In genomic region chr5:124343451-124343867, GRCh38 we compare ENCODE assay signal across 1 cellular context.
TF ChIP-seq lines count a peak whose summit lies in the region.

No MANE protein-coding gene starts in this region.

TF ChIP-seq in SK-N-SH treated with all-trans-retinoic acid at 6 μM for 48 hours, 23 proteins besides CTCF, POLR2A, EP300 and RAD21 (continued from another document):
- TF ChIP-seq, protein P1, sequence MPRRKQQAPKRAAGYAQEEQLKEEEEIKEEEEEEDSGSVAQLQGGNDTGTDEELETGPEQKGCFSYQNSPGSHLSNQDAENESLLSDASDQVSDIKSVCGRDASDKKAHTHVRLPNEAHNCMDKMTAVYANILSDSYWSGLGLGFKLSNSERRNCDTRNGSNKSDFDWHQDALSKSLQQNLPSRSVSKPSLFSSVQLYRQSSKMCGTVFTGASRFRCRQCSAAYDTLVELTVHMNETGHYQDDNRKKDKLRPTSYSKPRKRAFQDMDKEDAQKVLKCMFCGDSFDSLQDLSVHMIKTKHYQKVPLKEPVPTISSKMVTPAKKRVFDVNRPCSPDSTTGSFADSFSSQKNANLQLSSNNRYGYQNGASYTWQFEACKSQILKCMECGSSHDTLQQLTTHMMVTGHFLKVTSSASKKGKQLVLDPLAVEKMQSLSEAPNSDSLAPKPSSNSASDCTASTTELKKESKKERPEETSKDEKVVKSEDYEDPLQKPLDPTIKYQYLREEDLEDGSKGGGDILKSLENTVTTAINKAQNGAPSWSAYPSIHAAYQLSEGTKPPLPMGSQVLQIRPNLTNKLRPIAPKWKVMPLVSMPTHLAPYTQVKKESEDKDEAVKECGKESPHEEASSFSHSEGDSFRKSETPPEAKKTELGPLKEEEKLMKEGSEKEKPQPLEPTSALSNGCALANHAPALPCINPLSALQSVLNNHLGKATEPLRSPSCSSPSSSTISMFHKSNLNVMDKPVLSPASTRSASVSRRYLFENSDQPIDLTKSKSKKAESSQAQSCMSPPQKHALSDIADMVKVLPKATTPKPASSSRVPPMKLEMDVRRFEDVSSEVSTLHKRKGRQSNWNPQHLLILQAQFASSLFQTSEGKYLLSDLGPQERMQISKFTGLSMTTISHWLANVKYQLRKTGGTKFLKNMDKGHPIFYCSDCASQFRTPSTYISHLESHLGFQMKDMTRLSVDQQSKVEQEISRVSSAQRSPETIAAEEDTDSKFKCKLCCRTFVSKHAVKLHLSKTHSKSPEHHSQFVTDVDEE (CRISPR knock-in tag; IDR thresholded peaks at IDR 0.05): no peak
TF ChIP-seq in SK-N-SH treated with all-trans-retinoic acid at 6 μM for 48 hours: peak in this region for 6.
